7 cellular contexts compared by ENCODE assay signal in genomic region chr22:21048965-21049364, GRCh38. TPM values are rescaled to one million over a fixed set of nuclear protein-coding genes. Genes with fewer than 3 reads are reported as not detected.
"Had no signal": no experiment of that assay in that cellular context is flagged by ENCODE, and none has a peak within 500 bp of the region (broad histone marks: within the 10 kb centered on the region; RNA-seq: fewer than 3 reads in every experiment).

No MANE protein-coding gene starts in this region.

RNA-seq across cellular contexts. Expression of gene LRRC74B, which starts 3.2 kb away (rescaled TPM):
- total RNA-seq: GM23248, GM23338, H1, H4, H7, H9, HFFc6 had no signal
- polyA plus RNA-seq: GM23248, GM23338, H1 had no signal

RNA-seq across cellular contexts. Expression of gene SLC7A4, which starts 16.6 kb away (rescaled TPM):
- total RNA-seq: GM23248, H1, H4, H7 had no signal
- polyA plus RNA-seq: GM23248 had no signal

RNA-seq across cellular contexts. Expression of gene P2RX6, which starts 34.0 kb away (rescaled TPM):
- total RNA-seq: GM23338, H1, H9 had no signal
- polyA plus RNA-seq: GM23338 had no signal
